In the genomic region with DNA sequence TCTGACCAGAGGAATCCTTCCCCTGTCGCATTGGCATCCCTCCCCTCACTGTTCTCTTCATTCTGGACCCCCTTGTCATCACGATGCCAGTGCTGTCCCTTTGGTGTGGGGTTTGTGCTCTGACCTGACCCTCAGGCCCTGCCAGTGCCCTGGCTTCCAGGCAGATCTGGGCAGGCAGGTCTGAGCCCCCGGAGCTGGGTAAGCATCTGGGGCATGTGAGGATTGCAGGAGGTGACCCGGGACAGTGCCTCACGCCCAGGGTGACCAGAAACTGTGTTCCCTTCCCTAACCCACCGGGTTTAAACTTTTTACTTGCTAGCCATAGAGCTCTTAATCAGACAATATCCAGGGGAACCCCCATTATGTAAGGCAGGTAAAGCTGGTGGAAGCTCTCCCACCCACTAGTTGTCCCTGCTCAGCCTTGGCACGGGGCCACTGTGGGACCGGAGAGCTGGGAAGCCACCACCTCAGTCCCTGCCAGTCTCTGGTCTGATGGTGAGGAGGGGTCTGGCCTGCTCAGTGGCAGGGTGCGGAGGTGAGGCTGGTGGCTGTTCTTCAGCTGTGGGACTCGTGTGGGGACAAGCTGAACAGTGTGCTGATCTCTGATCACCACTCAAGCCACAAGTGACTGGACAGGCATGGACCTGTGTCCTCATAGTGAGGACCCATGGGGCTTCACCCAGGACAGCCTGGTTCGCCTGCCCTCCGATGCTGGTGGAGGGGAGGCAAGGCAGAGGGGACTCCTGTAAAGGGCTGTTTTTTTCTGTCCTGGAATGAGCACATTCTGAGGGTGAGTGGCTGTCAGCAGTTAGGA, we compare ENCODE assay signal across 10 cellular contexts. TPM values are rescaled to one million over a fixed set of nuclear protein-coding genes. Genes with fewer than 3 reads are reported as not detected.
DNase-seq lines count a peak whose midpoint lies in the region; ATAC-seq, FAIRE-seq and TF ChIP-seq lines count a peak whose summit lies in the region.
"Had no signal": no experiment of that assay in that cellular context is flagged by ENCODE, and none has a peak within 500 bp of the region (broad histone marks: within the 10 kb centered on the region; RNA-seq: fewer than 3 reads in every experiment).

No MANE protein-coding gene starts in this region.

- H3K27me3 ChIP-seq in HL-60 (ENCODE audit: insufficient read depth, poor library complexity, severe bottlenecking) = no peaks in the 10 kb centered on the region
- H3K27me3 ChIP-seq: foreskin keratinocyte had no signal

- CTCF ChIA-PET in activated CD4-positive, alpha-beta memory T cell treated with anti-CD3 and anti-CD28 coated beads, Interleukin-2, amount 10 ng/mL, durations not matched to agents 7 days and 5 days (lab: Charles Lee) = interaction anchor here (0.8 kb wide), 1 partner anchor 25 kb away, joined by 3 read pairs; no protein-coding TSS in a partner anchor

- peak overlapping the region; percentile 85 for H3K27ac Mint-ChIP-seq in activated CD4-positive, alpha-beta memory T cell treated with anti-CD3 and anti-CD28 coated beads, Interleukin-2, amount 10 ng/mL, durations not matched to agents 7 days and 5 days
- peak overlapping the region; percentile 85 for H3K27ac Mint-ChIP-seq in stimulated activated effector memory CD8-positive, alpha-beta T cell treated with anti-CD3 and anti-CD28 coated beads, Interleukin-12 subunit alpha, Interleukin-12 subunit beta, amount 100 ng/mL, for 72 hours

- no peak for ATAC-seq in stimulated activated effector memory CD8-positive, alpha-beta T cell treated with anti-CD3 and anti-CD28 coated beads, Interleukin-12 subunit alpha, Interleukin-12 subunit beta, amount 100 ng/mL, for 72 hours
- no peak for ATAC-seq in HG03139 (IDR thresholded peaks at IDR 0.05; ENCODE audit: unreplicated experiment)
- ATAC-seq: foreskin keratinocyte, Panc1 had no signal

- intact Hi-C loops in kidney (cut with DNase I) = no loop called here

- DNase-seq in HL-60 (ENCODE audit: low read depth in 1 of 2, low spot score in 1 of 2) (no peak), kidney (peak; percentile 74), NOMO-1 (lab: John Stamatoyannopoulos, UW; ENCODE audit: unreplicated experiment in 2 of 2) (no peak), erythroblast (lab: John Stamatoyannopoulos, UW) (no peak), NCI-H774 (lab: John Stamatoyannopoulos, UW) (no peak)
- no peak for DNase-seq in activated CD4-positive, alpha-beta memory T cell treated with anti-CD3 and anti-CD28 coated beads, Interleukin-2, amount 10 ng/mL, durations not matched to agents 7 days and 5 days
- no peak for DNase-seq in stimulated activated effector memory CD8-positive, alpha-beta T cell treated with anti-CD3 and anti-CD28 coated beads, Interleukin-12 subunit alpha, Interleukin-12 subunit beta, amount 100 ng/mL, for 72 hours (ENCODE audit: low spot score in 2 of 2)
- DNase-seq: foreskin keratinocyte had no signal

- H3K4me3 ChIP-seq in HL-60 (replicated peaks; ENCODE audit: insufficient read depth, low read length) = no peak overlapping the region
- H3K4me3 ChIP-seq in kidney (ENCODE audit: low read length in 2 of 2) = no peak overlapping the region

- H3K36me3 Mint-ChIP-seq in activated CD4-positive, alpha-beta memory T cell treated with anti-CD3 and anti-CD28 coated beads, Interleukin-2, amount 10 ng/mL, durations not matched to agents 7 days and 5 days (ENCODE audit: low read depth) = peaks cover 3% of the 10 kb centered on the region
- H3K36me3 Mint-ChIP-seq in stimulated activated effector memory CD8-positive, alpha-beta T cell treated with anti-CD3 and anti-CD28 coated beads, Interleukin-12 subunit alpha, Interleukin-12 subunit beta, amount 100 ng/mL, for 72 hours = peaks cover 4% of the 10 kb centered on the region

- H3K4me1 Mint-ChIP-seq in activated CD4-positive, alpha-beta memory T cell treated with anti-CD3 and anti-CD28 coated beads, Interleukin-2, amount 10 ng/mL, durations not matched to agents 7 days and 5 days = peaks cover 95% of the 10 kb centered on the region
- H3K4me1 Mint-ChIP-seq in stimulated activated effector memory CD8-positive, alpha-beta T cell treated with anti-CD3 and anti-CD28 coated beads, Interleukin-12 subunit alpha, Interleukin-12 subunit beta, amount 100 ng/mL, for 72 hours = peaks cover 96% of the 10 kb centered on the region

- H3K27ac ChIP-seq in HL-60 (replicated peaks) (peak overlapping the region; percentile 88), kidney (ENCODE audit: low read depth in 2 of 2, low read length in 2 of 2) (peak overlapping the region; percentile 84 to 90)
- H3K27ac ChIP-seq: foreskin keratinocyte had no signal

- POLR2A ChIA-PET in activated CD4-positive, alpha-beta memory T cell treated with anti-CD3 and anti-CD28 coated beads, Interleukin-2, amount 10 ng/mL, durations not matched to agents 7 days and 5 days (lab: Charles Lee) = interaction anchor here (1.1 to 1.4 kb wide), 2 partner anchors 12 to 25 kb away, joined by 4 to 5 read pairs; no protein-coding TSS in a partner anchor

- H3K27me3 Mint-ChIP-seq in activated CD4-positive, alpha-beta memory T cell treated with anti-CD3 and anti-CD28 coated beads, Interleukin-2, amount 10 ng/mL, durations not matched to agents 7 days and 5 days = no peaks in the 10 kb centered on the region

- H3K9me3 ChIP-seq in kidney (ENCODE audit: control insufficient read depth in 1 of 2, low read length in 2 of 2) = no peaks in the 10 kb centered on the region

- no peak for FAIRE-seq in kidney (lab: Jason Lieb, UNC)

- peak overlapping the region; percentile 63 for H3K4me3 Mint-ChIP-seq in activated CD4-positive, alpha-beta memory T cell treated with anti-CD3 and anti-CD28 coated beads, Interleukin-2, amount 10 ng/mL, durations not matched to agents 7 days and 5 days
- H3K4me3 Mint-ChIP-seq in stimulated activated effector memory CD8-positive, alpha-beta T cell treated with anti-CD3 and anti-CD28 coated beads, Interleukin-12 subunit alpha, Interleukin-12 subunit beta, amount 100 ng/mL, for 72 hours = peak overlapping the region; percentile 65

- H3K36me3 ChIP-seq in kidney (ENCODE audit: control insufficient read depth in 1 of 2, insufficient read depth in 2 of 2, low read length in 2 of 2) = no peaks in the 10 kb centered on the region

- peaks cover 58 to 66% of the 10 kb centered on the region in 2 donors for H3K4me1 ChIP-seq in kidney (ENCODE audit: control insufficient read depth in 1 of 2, insufficient read depth in 1 of 2, low read depth in 1 of 2, low read length in 2 of 2)

- H3K9me3 Mint-ChIP-seq in activated CD4-positive, alpha-beta memory T cell treated with anti-CD3 and anti-CD28 coated beads, Interleukin-2, amount 10 ng/mL, durations not matched to agents 7 days and 5 days = no peaks in the 10 kb centered on the region
- H3K9me3 Mint-ChIP-seq in stimulated activated effector memory CD8-positive, alpha-beta T cell treated with anti-CD3 and anti-CD28 coated beads, Interleukin-12 subunit alpha, Interleukin-12 subunit beta, amount 100 ng/mL, for 72 hours = no peaks in the 10 kb centered on the region

- no peak for TF ChIP-seq POLR2A in erythroblast (IDR thresholded peaks at IDR 0.05; ENCODE audit: low read length)

- H3K9ac ChIP-seq in kidney (ENCODE audit: low read length in 2 of 2) = peak overlapping the region; percentile 8 to 68

- TF ChIP-seq CTCF in HL-60 (IDR thresholded peaks at IDR 0.05; ENCODE audit: insufficient read depth, low read length) = no peak
- TF ChIP-seq CTCF in kidney (IDR thresholded peaks at IDR 0.05; ENCODE audit: borderline replicate concordance, extremely low read depth, insufficient read depth) = no peak

RNA-seq across cellular contexts. Expression of a gene that starts 38.0 kb away (rescaled TPM):
- 10 to 100 TPM; 60.7 to 63.2 TPM for total RNA-seq in activated CD4-positive, alpha-beta memory T cell treated with anti-CD3 and anti-CD28 coated beads, Interleukin-2, amount 10 ng/mL, durations not matched to agents 7 days and 5 days
- total RNA-seq in kidney = 97.7 TPM
- polyA plus RNA-seq in kidney (ENCODE audit: insufficient read depth, low read depth, low replicate concordance) = 45.0 TPM
